ENCODE assay signal across 8 cellular contexts in genomic region chr9:111483419-111483861, GRCh38. TPM values are rescaled to one million over a fixed set of nuclear protein-coding genes. Genes with fewer than 3 reads are reported as not detected.
A peak's percentile ranks its signal among the peaks of the same experiment; 100 is the strongest.
DNase-seq lines count a peak whose midpoint lies in the region; ATAC-seq and TF ChIP-seq lines count a peak whose summit lies in the region.

No MANE protein-coding gene starts in this region.

- TF ChIP-seq CTCF in AG10803 (conservative IDR thresholded peaks at IDR 0.05; ENCODE audit: low read length): no peak
- no peak for TF ChIP-seq CTCF in Peyer's patch (IDR thresholded peaks at IDR 0.05)
- TF ChIP-seq CTCF in ascending aorta (IDR thresholded peaks at IDR 0.05): no peak

- no peaks in the 10 kb centered on the region for H3K36me3 ChIP-seq in Peyer's patch
- H3K36me3 ChIP-seq in ascending aorta: no peaks in the 10 kb centered on the region

- intact Hi-C loops in ascending aorta (cut with DNase I): no loop called here

- H3K4me3 ChIP-seq in AG10803 (ENCODE audit: low read length) (peak overlapping the region; percentile 95), Peyer's patch (peak overlapping the region; percentile 82 to 98 (median 92)), ascending aorta (peak overlapping the region; percentile 92 to 98)

- peak overlapping the region; percentile 96 to 99 (median 98) for H3K27ac ChIP-seq in Peyer's patch
- H3K27ac ChIP-seq in ascending aorta: peak overlapping the region; percentile 97 to 99
- peak overlapping the region; percentile 89 for H3K27ac ChIP-seq in layer of hippocampus (ENCODE audit: low read depth, low read length)

- peak; percentile 32 for ATAC-seq in HG02981 (IDR thresholded peaks at IDR 0.05; ENCODE audit: unreplicated experiment)

- H3K9me3 ChIP-seq in Peyer's patch: no peaks in the 10 kb centered on the region
- no peaks in the 10 kb centered on the region for H3K9me3 ChIP-seq in ascending aorta

- H3K27me3 ChIP-seq in Peyer's patch (no peaks in the 10 kb centered on the region), ascending aorta (no peaks in the 10 kb centered on the region), layer of hippocampus (ENCODE audit: control insufficient read depth, insufficient read depth, low read length) (no peaks in the 10 kb centered on the region)

- H3K4me1 ChIP-seq in Peyer's patch (peaks cover 0 to 6% (median 0%) of the 10 kb centered on the region in 4 donors), ascending aorta (peaks cover 7 to 14% of the 10 kb centered on the region in 2 donors)

- TF ChIP-seq POLR2A in GM18526 (IDR thresholded peaks at IDR 0.05; ENCODE audit: extremely low read depth, insufficient read length): peak; percentile 41
- peak in 1 of 2 donors; percentile 31 for TF ChIP-seq POLR2A in Peyer's patch (IDR thresholded peaks at IDR 0.05)

- DNase-seq in AG10803 (ENCODE audit: low read depth) (no peak), Peyer's patch (peak in 1 of 3 donors; percentile 25), ascending aorta (ENCODE audit: low spot score in 2 of 2) (peak in 1 of 2 donors; percentile 67), DMS153 treated with DMSO at 0.1 percent for 48 hours (lab: John Stamatoyannopoulos, UW; ENCODE audit: unreplicated experiment) (no peak)
- peak in 2 of 3 donors; percentile 2 to 34 for DNase-seq in stimulated activated CD4-positive, alpha-beta T cell treated with anti-CD3 and anti-CD28 coated beads, TNF-alpha, amount 100 ng/mL, for 1 hour (ENCODE audit: low read depth in 3 of 3, low spot score in 1 of 3)

RNA-seq across cellular contexts. Expression of gene ECPAS, which starts 0.7 kb away (rescaled TPM):
- total RNA-seq in Peyer's patch (100 to 1,000 TPM; 108 to 179 (median 133) TPM), ascending aorta (32.6 TPM)

RNA-seq across cellular contexts. Expression of gene ZNF483, which starts 41.5 kb away (rescaled TPM):
- total RNA-seq in Peyer's patch (1 to 10 TPM; 1.6 to 5.8 (median 2.7) TPM), ascending aorta (3.1 TPM)

Comparison
In these comparisons a context has a peak if more than half of its experiments do, and no peak if none do; other contexts are left out.
1. DNase-seq: peak in stimulated activated CD4-positive, alpha-beta T cell treated with anti-CD3 and anti-CD28 coated beads, TNF-alpha, amount 100 ng/mL, for 1 hour (2 of 3); none in AG10803 (single experiment) and DMS153 treated with DMSO at 0.1 percent for 48 hours (single experiment).
2. Peak in every context shown above with its lines, with median percentiles within 50 percentile points of each other: H3K4me3 ChIP-seq and H3K27ac ChIP-seq.